Comparison of ENCODE assay signal across 17 cellular contexts in genomic region chr4:79498282-79498681, GRCh38.
DNase-seq lines count a peak whose midpoint lies in the region; ATAC-seq and TF ChIP-seq lines count a peak whose summit lies in the region.
"Had no signal": no experiment of that assay in that cellular context is flagged by ENCODE, and none has a peak within 500 bp of the region (broad histone marks: within the 10 kb centered on the region; RNA-seq: fewer than 3 reads in every experiment).

No MANE protein-coding gene starts in this region.

- intact Hi-C loops in sigmoid colon (cut with DNase I), result no loop called here

- H2AFZ ChIP-seq in ACC112 (ENCODE audit: low read length, unreplicated experiment), result no peak overlapping the region
- H2AFZ ChIP-seq: PC-9 had no signal

- H3K79me2 ChIP-seq in ACC112 (ENCODE audit: control insufficient read depth, insufficient read depth, low read length, unreplicated experiment), result no peaks in the 10 kb centered on the region

- no peak for ATAC-seq in HG03457 (IDR thresholded peaks at IDR 0.05; ENCODE audit: unreplicated experiment)
- no peak for ATAC-seq in stimulated activated effector memory CD8-positive, alpha-beta T cell treated with anti-CD3 and anti-CD28 coated beads, Interleukin-12 subunit alpha, Interleukin-12 subunit beta, amount 100 ng/mL, for 72 hours

- peaks cover 28% of the 10 kb centered on the region for H3K4me1 Mint-ChIP-seq in nephron
- H3K4me1 Mint-ChIP-seq in stimulated activated effector memory CD8-positive, alpha-beta T cell treated with anti-CD3 and anti-CD28 coated beads, Interleukin-12 subunit alpha, Interleukin-12 subunit beta, amount 100 ng/mL, for 72 hours, result no peaks in the 10 kb centered on the region
- H3K4me1 Mint-ChIP-seq: CD4-positive, CD25-positive, alpha-beta regulatory T cell had no signal

- H3K36me3 ChIP-seq in ACC112 (ENCODE audit: insufficient read depth, low read length), result no peaks in the 10 kb centered on the region
- no peaks in the 10 kb centered on the region for H3K36me3 ChIP-seq in sigmoid colon
- H3K36me3 ChIP-seq: HAP-1 had no signal

- DNase-seq in HS-5 (ENCODE audit: low read depth) (peak; percentile 4), fibroblast of gingiva (ENCODE audit: low read depth) (peak; percentile 68), sigmoid colon (no peak)
- no peak for DNase-seq in stimulated activated CD4-positive, alpha-beta T cell treated with anti-CD3 and anti-CD28 coated beads, Interleukin-2, amount 100 ng/mL, for 24 hours
- DNase-seq in stimulated activated effector memory CD8-positive, alpha-beta T cell treated with anti-CD3 and anti-CD28 coated beads, Interleukin-12 subunit alpha, Interleukin-12 subunit beta, amount 100 ng/mL, for 72 hours (ENCODE audit: low spot score in 2 of 2), result no peak
- DNase-seq: CD4-positive, CD25-positive, alpha-beta regulatory T cell; DMS53; NCI-H1417; NCI-H187 treated with DMSO at 0.1 percent for 48 hours; NCI-H2171; NCI-H446 treated with DMSO at 0.1 percent for 48 hours; NCI-H748 treated with DMSO at 0.1 percent for 48 hours; PC-9 had no signal

- no peak for TF ChIP-seq POLR2A in sigmoid colon (IDR thresholded peaks at IDR 0.05)

- TF ChIP-seq CTCF in nephron (IDR thresholded peaks at IDR 0.05; ENCODE audit: unreplicated experiment in 3 of 3) (no peak), sigmoid colon (IDR thresholded peaks at IDR 0.05) (no peak)

- H3K9me3 ChIP-seq in sigmoid colon, result no peaks in the 10 kb centered on the region
- H3K9me3 ChIP-seq: HAP-1 had no signal

- WGBS in sigmoid colon, 2 donors, result 51 to 65% methylated on average over 1 of the region's 1 CpG

- H3K27me3 Mint-ChIP-seq in nephron (ENCODE audit: low read depth), result peaks cover 4% of the 10 kb centered on the region
- H3K27me3 Mint-ChIP-seq: CD4-positive, CD25-positive, alpha-beta regulatory T cell had no signal

- H3K27ac ChIP-seq in ACC112 (ENCODE audit: low read depth, low read length) (no peak overlapping the region), sigmoid colon (no peak overlapping the region)
- H3K27ac ChIP-seq: PC-9 had no signal

- no peaks in the 10 kb centered on the region for H3K9me3 Mint-ChIP-seq in nephron
- H3K9me3 Mint-ChIP-seq in stimulated activated effector memory CD8-positive, alpha-beta T cell treated with anti-CD3 and anti-CD28 coated beads, Interleukin-12 subunit alpha, Interleukin-12 subunit beta, amount 100 ng/mL, for 72 hours, result no peaks in the 10 kb centered on the region

- no peak overlapping the region for H3K4me3 Mint-ChIP-seq in nephron
- H3K4me3 Mint-ChIP-seq in stimulated activated effector memory CD8-positive, alpha-beta T cell treated with anti-CD3 and anti-CD28 coated beads, Interleukin-12 subunit alpha, Interleukin-12 subunit beta, amount 100 ng/mL, for 72 hours, result no peak overlapping the region
- H3K4me3 Mint-ChIP-seq: CD4-positive, CD25-positive, alpha-beta regulatory T cell had no signal

- no peak for TF ChIP-seq EP300 in sigmoid colon (IDR thresholded peaks at IDR 0.05)

- H3K4me1 ChIP-seq in ACC112 (ENCODE audit: control insufficient read depth, insufficient read depth, low read length, unreplicated experiment), result no peaks in the 10 kb centered on the region
- H3K4me1 ChIP-seq in sigmoid colon, result no peaks in the 10 kb centered on the region
- H3K4me1 ChIP-seq: HAP-1 had no signal

- H3K27me3 ChIP-seq in ACC112 (ENCODE audit: insufficient read depth, low read length) (no peaks in the 10 kb centered on the region), sigmoid colon (no peaks in the 10 kb centered on the region)

- H3K4me3 ChIP-seq in ACC112 (ENCODE audit: low read depth, low read length), result peak overlapping the region; percentile 42; the same call in 1 of the 2 replicates
- H3K4me3 ChIP-seq in sigmoid colon, result no peak overlapping the region
- H3K4me3 ChIP-seq: HAP-1, PC-9 had no signal

- no peaks in the 10 kb centered on the region for H3K36me3 Mint-ChIP-seq in nephron (ENCODE audit: low read depth)
- H3K36me3 Mint-ChIP-seq in stimulated activated effector memory CD8-positive, alpha-beta T cell treated with anti-CD3 and anti-CD28 coated beads, Interleukin-12 subunit alpha, Interleukin-12 subunit beta, amount 100 ng/mL, for 72 hours, result no peaks in the 10 kb centered on the region
- H3K36me3 Mint-ChIP-seq: CD4-positive, CD25-positive, alpha-beta regulatory T cell had no signal

- H3K27ac Mint-ChIP-seq in nephron, result peak overlapping the region in 2 of 3 experiments; percentile 18 to 50
- H3K27ac Mint-ChIP-seq in stimulated activated effector memory CD8-positive, alpha-beta T cell treated with anti-CD3 and anti-CD28 coated beads, Interleukin-12 subunit alpha, Interleukin-12 subunit beta, amount 100 ng/mL, for 72 hours, result no peak overlapping the region
- H3K27ac Mint-ChIP-seq: CD4-positive, CD25-positive, alpha-beta regulatory T cell had no signal

Comparison
In these comparisons a context has a peak if more than half of its experiments do, and no peak if none do; other contexts are left out.
1. DNase-seq: peak in HS-5 (single experiment) and fibroblast of gingiva (single experiment); none in sigmoid colon (single experiment), stimulated activated CD4-positive, alpha-beta T cell treated with anti-CD3 and anti-CD28 coated beads, Interleukin-2, amount 100 ng/mL, for 24 hours (0 of 2) and stimulated activated effector memory CD8-positive, alpha-beta T cell treated with anti-CD3 and anti-CD28 coated beads, Interleukin-12 subunit alpha, Interleukin-12 subunit beta, amount 100 ng/mL, for 72 hours (0 of 2).